Comparison of ENCODE assay signal across 1 cellular context in genomic region chr14:24315807-24316596, GRCh38.
TF ChIP-seq lines count a peak whose summit lies in the region.

No MANE protein-coding gene starts in this region.

TF ChIP-seq in HepG2, 621 proteins besides CTCF, POLR2A, EP300 and RAD21 (continued from another document and continues in another):
- TF ChIP-seq ZNF646 (CRISPR knock-in tag; IDR thresholded peaks at IDR 0.05) (no peak), MTA1 (CRISPR knock-in tag; IDR thresholded peaks at IDR 0.05; ENCODE audit: borderline replicate concordance) (peak; percentile 93; the same call in 1 of the 2 replicates), PHF8 (CRISPR knock-in tag; IDR thresholded peaks at IDR 0.05) (peak; percentile 77), NR2F6 (IDR thresholded peaks at IDR 0.05) (no peak), NR2F6 (CRISPR knock-in tag; IDR thresholded peaks at IDR 0.05) (peak; percentile 90), NFE2L1 (CRISPR knock-in tag; IDR thresholded peaks at IDR 0.05; ENCODE audit: borderline replicate concordance) (peak; percentile 93), ZNF414 (CRISPR knock-in tag; IDR thresholded peaks at IDR 0.05) (no peak), SOX5 (CRISPR knock-in tag; IDR thresholded peaks at IDR 0.05; ENCODE audit: borderline replicate concordance) (peak; percentile 82), SMYD3 (CRISPR knock-in tag; IDR thresholded peaks at IDR 0.05) (peak; percentile 90; the same call in 1 of the 2 replicates), ZSCAN22 (CRISPR knock-in tag; IDR thresholded peaks at IDR 0.05) (peak; percentile 90), ZNF737 (CRISPR knock-in tag; IDR thresholded peaks at IDR 0.05; ENCODE audit: borderline replicate concordance) (peak; percentile 91), ZMYM4 (CRISPR knock-in tag; IDR thresholded peaks at IDR 0.05) (no peak), ZBTB3 (CRISPR knock-in tag; IDR thresholded peaks at IDR 0.05; ENCODE audit: borderline replicate concordance, low read depth) (peak; percentile 94; the same call in 1 of the 2 replicates), JUND (CRISPR knock-in tag; IDR thresholded peaks at IDR 0.05) (peak; percentile 48), ZNF547 (CRISPR knock-in tag; IDR thresholded peaks at IDR 0.05) (peak; percentile 100), EED (CRISPR knock-in tag; IDR thresholded peaks at IDR 0.05) (peak; percentile 96), ZNF234 (CRISPR knock-in tag; conservative IDR thresholded peaks at IDR 0.05) (peak; percentile 83), HIC2 (CRISPR knock-in tag; IDR thresholded peaks at IDR 0.05; ENCODE audit: low read depth) (peak; percentile 69), FOXO4 (CRISPR knock-in tag; conservative IDR thresholded peaks at IDR 0.05) (no peak), ZNF563 (CRISPR knock-in tag; IDR thresholded peaks at IDR 0.05) (peak; percentile 99), PAF1 (CRISPR knock-in tag; IDR thresholded peaks at IDR 0.05) (peak; percentile 79; the same call in 1 of the 2 replicates), ZNF724P (CRISPR knock-in tag; IDR thresholded peaks at IDR 0.05; ENCODE audit: borderline replicate concordance) (peak; percentile 97; the same call in 1 of the 2 replicates), DNMT1 (CRISPR knock-in tag; IDR thresholded peaks at IDR 0.05) (peak; percentile 74), SYNCRIP (IDR thresholded peaks at IDR 0.05; ENCODE audit: insufficient read depth, low read depth, low read length) (no peak), HNRNPH1 (optimal IDR thresholded peaks at IDR 0.05; ENCODE audit: low read depth, low read length) (no peak), KLF12 (CRISPR knock-in tag; IDR thresholded peaks at IDR 0.05; ENCODE audit: borderline replicate concordance) (peak; percentile 99), PHF20 (CRISPR knock-in tag; IDR thresholded peaks at IDR 0.05) (peak; percentile 67), MLLT10 (CRISPR knock-in tag; IDR thresholded peaks at IDR 0.05) (peak; percentile 70; the same call in 1 of the 2 replicates), ZNF891 (CRISPR knock-in tag; IDR thresholded peaks at IDR 0.05) (peak; percentile 91), ERF (CRISPR knock-in tag; IDR thresholded peaks at IDR 0.05) (peak; percentile 99), TARDBP (CRISPR knock-in tag; IDR thresholded peaks at IDR 0.05) (peak; percentile 90), IRF1 (CRISPR knock-in tag; IDR thresholded peaks at IDR 0.05; ENCODE audit: low read depth) (peak; percentile 93; the same call in 1 of the 2 replicates), ZNF552 (CRISPR knock-in tag; IDR thresholded peaks at IDR 0.05; ENCODE audit: borderline replicate concordance) (peak; percentile 98), SETDB1 (CRISPR knock-in tag; IDR thresholded peaks at IDR 0.05; ENCODE audit: borderline replicate concordance) (no peak), DRAP1 (CRISPR knock-in tag; IDR thresholded peaks at IDR 0.05) (0 out of 2 replicates have a peak, but pooled peaks have one; percentile 36), ZNF83 (CRISPR knock-in tag; IDR thresholded peaks at IDR 0.05; ENCODE audit: borderline replicate concordance) (peak; percentile 99), THAP7 (CRISPR knock-in tag; IDR thresholded peaks at IDR 0.05) (0 out of 2 replicates have a peak, but pooled peaks have one; percentile 75), ZNF280B (CRISPR knock-in tag; IDR thresholded peaks at IDR 0.05; ENCODE audit: borderline replicate concordance) (peak; percentile 96), ZNF878 (CRISPR knock-in tag; IDR thresholded peaks at IDR 0.05) (no peak), CEBPG (CRISPR knock-in tag; IDR thresholded peaks at IDR 0.05) (peak; percentile 47; the same call in 1 of the 2 replicates), HNF1B (CRISPR knock-in tag; IDR thresholded peaks at IDR 0.05) (peak; percentile 77), USF2 (IDR thresholded peaks at IDR 0.05; ENCODE audit: low read depth, low read length) (no peak; the same call in 1 of the 2 replicates), USF2 (CRISPR knock-in tag; IDR thresholded peaks at IDR 0.05; ENCODE audit: borderline replicate concordance) (peak; percentile 72; the same call in 1 of the 2 replicates), ZFP37 (CRISPR knock-in tag; IDR thresholded peaks at IDR 0.05; ENCODE audit: borderline replicate concordance) (peak; percentile 98), ATM (IDR thresholded peaks at IDR 0.05; ENCODE audit: borderline replicate concordance) (no peak), TEAD2 (CRISPR knock-in tag; IDR thresholded peaks at IDR 0.05) (peak; percentile 97), SRSF9 (IDR thresholded peaks at IDR 0.05; ENCODE audit: borderline replicate concordance, insufficient read depth, low read depth, low read length, poor library complexity, severe bottlenecking) (no peak), ZNF660 (CRISPR knock-in tag; IDR thresholded peaks at IDR 0.05; ENCODE audit: borderline replicate concordance, low read depth) (peak; percentile 81; the same call in 1 of the 2 replicates)
